ENCODE assay signal across 9 cellular contexts in genomic region chr11:96272542-96273306, GRCh38.
DNase-seq lines count a peak whose midpoint lies in the region; ATAC-seq and TF ChIP-seq lines count a peak whose summit lies in the region.
"Had no signal": no experiment of that assay in that cellular context is flagged by ENCODE, and none has a peak within 500 bp of the region (broad histone marks: within the 10 kb centered on the region; RNA-seq: fewer than 3 reads in every experiment).

No MANE protein-coding gene starts in this region.

- H3K9me3 Mint-ChIP-seq in CD4-positive, CD25-positive, alpha-beta regulatory T cell = peaks cover 0 to 8% (median 3%) of the 10 kb centered on the region in 7 donors

- H3K27ac Mint-ChIP-seq in CD4-positive, CD25-positive, alpha-beta regulatory T cell = peak overlapping the region; percentile 50 to 84 (median 71)

- H3K27ac ChIP-seq in CD4-positive, CD25-positive, alpha-beta regulatory T cell (ENCODE audit: insufficient read depth, low read length, poor library complexity, severe bottlenecking) = peak overlapping the region; percentile 58
- H3K27ac ChIP-seq in RWPE2 (ENCODE audit: poor library complexity, severe bottlenecking) (peak overlapping the region; percentile 54), iPS-18a (ENCODE audit: low read length) (peak overlapping the region; percentile 91), left ventricle myocardium inferior (replicated peaks) (no peak overlapping the region), coronary artery (no peak overlapping the region)

- peaks cover 20% of the 10 kb centered on the region for H3K4me1 ChIP-seq in CD4-positive, CD25-positive, alpha-beta regulatory T cell (ENCODE audit: control insufficient read depth, insufficient read depth, low read length, poor library complexity, severe bottlenecking)
- H3K4me1 ChIP-seq in RWPE2 (ENCODE audit: insufficient read depth, poor library complexity, severe bottlenecking) = peaks cover 24% of the 10 kb centered on the region
- H3K4me1 ChIP-seq in iPS-18a (ENCODE audit: control insufficient read depth, low read depth, low read length) = peaks cover 14% of the 10 kb centered on the region
- H3K4me1 ChIP-seq in left ventricle myocardium inferior = peaks cover 15% of the 10 kb centered on the region

- peak in 2 of 3 donors; percentile 34 to 71 for DNase-seq in CD4-positive, CD25-positive, alpha-beta regulatory T cell
- DNase-seq in RWPE2 (ENCODE audit: low spot score) = no peak
- DNase-seq in SW 1271 (lab: John Stamatoyannopoulos, UW) = no peak
- DNase-seq in NCI-H82 (lab: John Stamatoyannopoulos, UW) = no peak
- no peak for DNase-seq in left ventricle myocardium inferior
- DNase-seq in coronary artery (ENCODE audit: low spot score) = no peak
- DNase-seq: MG63 had no signal

- H3K36me3 Mint-ChIP-seq in CD4-positive, CD25-positive, alpha-beta regulatory T cell = peaks cover 34% of the 10 kb centered on the region

- peak; percentile 68 to 82 for ATAC-seq in CD4-positive, CD25-positive, alpha-beta regulatory T cell (ENCODE audit: low read depth in 2 of 2)
- ATAC-seq in GM21717 (IDR thresholded peaks at IDR 0.05; ENCODE audit: unreplicated experiment) (peak; percentile 67), RWPE2 (ENCODE audit: low read depth) (peak; percentile 64)

- no peaks in the 10 kb centered on the region for H3K27me3 Mint-ChIP-seq in CD4-positive, CD25-positive, alpha-beta regulatory T cell

- intact Hi-C loops in left ventricle myocardium inferior (cut with micrococcal nuclease) = no loop called here

- H3K36me3 ChIP-seq in CD4-positive, CD25-positive, alpha-beta regulatory T cell (ENCODE audit: control insufficient read depth, insufficient read depth, low read length) = peaks cover 18% of the 10 kb centered on the region
- H3K36me3 ChIP-seq in RWPE2 (ENCODE audit: low read depth) (0 out of 2 replicates have a peak, but pooled peaks cover 3% of the 10 kb centered on the region), iPS-18a (ENCODE audit: control insufficient read depth, low read depth, low read length) (no peaks in the 10 kb centered on the region), left ventricle myocardium inferior (no peaks in the 10 kb centered on the region)
- H3K36me3 ChIP-seq: MG63 had no signal

- H3K4me3 Mint-ChIP-seq in CD4-positive, CD25-positive, alpha-beta regulatory T cell = peak overlapping the region in 2 of 4 donors; percentile 9 to 56

- no peak for TF ChIP-seq CTCF in RWPE2 (IDR thresholded peaks at IDR 0.05; ENCODE audit: poor library complexity, severe bottlenecking)
- TF ChIP-seq CTCF in left ventricle myocardium inferior (IDR thresholded peaks at IDR 0.05; ENCODE audit: borderline replicate concordance) = no peak
- no peak for TF ChIP-seq CTCF in coronary artery (IDR thresholded peaks at IDR 0.05)

- peak overlapping the region; percentile 71 for H3K9ac ChIP-seq in iPS-18a (ENCODE audit: low read length)

- peaks cover 26 to 56% (median 42%) of the 10 kb centered on the region in 4 donors for H3K4me1 Mint-ChIP-seq in CD4-positive, CD25-positive, alpha-beta regulatory T cell

- H3K4me3 ChIP-seq in CD4-positive, CD25-positive, alpha-beta regulatory T cell (ENCODE audit: low read depth, low read length) = peak overlapping the region; percentile 22
- H3K4me3 ChIP-seq in RWPE2 (ENCODE audit: severe bottlenecking) (no peak overlapping the region), iPS-18a (ENCODE audit: low read length) (peak overlapping the region; percentile 40), left ventricle myocardium inferior (no peak overlapping the region), coronary artery (no peak overlapping the region)
- H3K4me3 ChIP-seq: MG63 had no signal

- no peaks in the 10 kb centered on the region for H3K27me3 ChIP-seq in CD4-positive, CD25-positive, alpha-beta regulatory T cell (ENCODE audit: control insufficient read depth, insufficient read depth, low read length)
- H3K27me3 ChIP-seq in RWPE2 (ENCODE audit: insufficient read depth, poor library complexity, severe bottlenecking) (no peaks in the 10 kb centered on the region), iPS-18a (ENCODE audit: control insufficient read depth, insufficient read depth, low read length) (no peaks in the 10 kb centered on the region), left ventricle myocardium inferior (ENCODE audit: low read depth) (no peaks in the 10 kb centered on the region)
- H3K27me3 ChIP-seq: MG63 had no signal

- no peaks in the 10 kb centered on the region for H3K9me3 ChIP-seq in CD4-positive, CD25-positive, alpha-beta regulatory T cell (ENCODE audit: control insufficient read depth in 2 of 2, low read length in 2 of 2)
- H3K9me3 ChIP-seq in RWPE2 (ENCODE audit: severe bottlenecking) (no peaks in the 10 kb centered on the region), iPS-18a (ENCODE audit: control insufficient read depth, low read depth, low read length) (no peaks in the 10 kb centered on the region), left ventricle myocardium inferior (replicated peaks) (no peaks in the 10 kb centered on the region)

Comparison
In these comparisons a context has a peak if more than half of its experiments do, and no peak if none do; other contexts are left out.
1. DNase-seq: peak in CD4-positive, CD25-positive, alpha-beta regulatory T cell (2 of 3); none in RWPE2 (single experiment), SW 1271 (0 of 2), NCI-H82 (single experiment), left ventricle myocardium inferior (single experiment) and coronary artery (single experiment).
2. H3K27ac ChIP-seq: peak in CD4-positive, CD25-positive, alpha-beta regulatory T cell (single experiment), RWPE2 (single experiment) and iPS-18a (single experiment); none in left ventricle myocardium inferior (single experiment) and coronary artery (0 of 2).
3. H3K4me3 ChIP-seq: peak in CD4-positive, CD25-positive, alpha-beta regulatory T cell (single experiment) and iPS-18a (single experiment); none in RWPE2 (single experiment), left ventricle myocardium inferior (single experiment) and coronary artery (single experiment).
4. Peak in every context shown above with its lines, with median percentiles within 50 percentile points of each other: ATAC-seq.